ENCODE assay signal across 8 cellular contexts in the genomic region with DNA sequence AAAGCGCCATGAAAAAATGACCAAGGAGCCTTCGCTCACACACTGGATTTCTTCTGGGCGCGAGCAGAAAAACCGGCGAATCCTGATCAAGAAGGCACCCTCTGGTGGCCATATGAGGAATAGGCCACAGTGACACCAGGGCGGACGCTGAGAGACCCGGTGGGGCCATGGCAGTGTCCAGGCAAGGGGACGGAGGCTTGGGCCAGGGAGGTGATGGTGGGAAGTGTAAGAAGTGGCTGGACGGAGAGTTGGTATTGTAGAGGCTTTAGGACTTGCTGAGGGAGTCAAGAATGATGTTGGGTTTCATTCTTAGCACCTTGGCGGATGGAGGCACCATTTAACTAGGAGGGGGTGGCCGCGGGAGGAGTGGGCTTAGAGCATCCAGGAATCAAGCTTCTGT. TPM values are rescaled to one million over a fixed set of nuclear protein-coding genes. Genes with fewer than 3 reads are reported as not detected.
DNase-seq lines count a peak whose midpoint lies in the region; ATAC-seq and TF ChIP-seq lines count a peak whose summit lies in the region.

No MANE protein-coding gene starts in this region.

- H3K36me3 ChIP-seq in lower lobe of right lung: no peaks in the 10 kb centered on the region

- no peak overlapping the region for H3K4me3 ChIP-seq in lower lobe of right lung

- peaks cover 6% of the 10 kb centered on the region for H3K9me3 ChIP-seq in lower lobe of right lung

- peaks cover 31% of the 10 kb centered on the region for H3K4me1 Mint-ChIP-seq in stimulated activated naive CD8-positive, alpha-beta T cell treated with anti-CD3 and anti-CD28 coated beads, Interleukin-15, amount 100 ng/mL, for 72 hours

- peaks cover 9% of the 10 kb centered on the region for H3K4me1 ChIP-seq in lower lobe of right lung

- H3K27ac ChIP-seq in VCaP (no peak overlapping the region), lower lobe of right lung (no peak overlapping the region)

- ATAC-seq in lower lobe of right lung (peak; percentile 80 to 82), HG03095 (IDR thresholded peaks at IDR 0.05; ENCODE audit: unreplicated experiment) (no peak)
- ATAC-seq in stimulated activated naive CD8-positive, alpha-beta T cell treated with anti-CD3 and anti-CD28 coated beads, Interleukin-15, amount 100 ng/mL, for 72 hours: peak; percentile 77

- peak; percentile 92 for TF ChIP-seq CTCF in VCaP (conservative IDR thresholded peaks at IDR 0.05)
- TF ChIP-seq CTCF in lower lobe of right lung (IDR thresholded peaks at IDR 0.05): peak; percentile 94

- peak overlapping the region in 1 of 2 donors; percentile 29 for H3K27ac Mint-ChIP-seq in stimulated activated naive CD8-positive, alpha-beta T cell treated with anti-CD3 and anti-CD28 coated beads, Interleukin-15, amount 100 ng/mL, for 72 hours

- peak overlapping the region; percentile 5 to 8 for H3K4me3 Mint-ChIP-seq in stimulated activated naive CD8-positive, alpha-beta T cell treated with anti-CD3 and anti-CD28 coated beads, Interleukin-15, amount 100 ng/mL, for 72 hours

- peaks cover 40% of the 10 kb centered on the region for H3K27me3 ChIP-seq in lower lobe of right lung (ENCODE audit: low read depth)

- intact Hi-C loops in lower lobe of right lung (cut with DNase I): no loop called here

- peaks cover 7 to 8% of the 10 kb centered on the region in 2 donors for H3K9me3 Mint-ChIP-seq in stimulated activated naive CD8-positive, alpha-beta T cell treated with anti-CD3 and anti-CD28 coated beads, Interleukin-15, amount 100 ng/mL, for 72 hours

- peaks cover 9% of the 10 kb centered on the region for H3K27me3 Mint-ChIP-seq in stimulated activated naive CD8-positive, alpha-beta T cell treated with anti-CD3 and anti-CD28 coated beads, Interleukin-15, amount 100 ng/mL, for 72 hours

- peak; percentile 14 for DNase-seq in NCI-H2107 treated with DMSO at 0.1 percent for 48 hours (lab: John Stamatoyannopoulos, UW; ENCODE audit: unreplicated experiment)
- no peak for DNase-seq in NCI-H2107 (lab: John Stamatoyannopoulos, UW)
- DNase-seq in MV-4-11 (lab: John Stamatoyannopoulos, UW): peak; percentile 44
- peak; percentile 44 for DNase-seq in cerebellar cortex (ENCODE audit: low spot score)
- peak; percentile 73 for DNase-seq in lower lobe of right lung
- peak; percentile 61 to 67 for DNase-seq in stimulated activated naive CD8-positive, alpha-beta T cell treated with anti-CD3 and anti-CD28 coated beads, Interleukin-15, amount 100 ng/mL, for 72 hours

RNA-seq across cellular contexts. Expression of a gene that starts 16.9 kb away (rescaled TPM):
- total RNA-seq in lower lobe of right lung: 111 TPM

RNA-seq across cellular contexts. Expression of a gene that starts 21.4 kb away (rescaled TPM):
- 45.4 TPM for total RNA-seq in lower lobe of right lung

RNA-seq across cellular contexts. Expression of a gene that starts 48.7 kb away (rescaled TPM):
- not detected for total RNA-seq in lower lobe of right lung
